Comparison of ENCODE assay signal across 15 cellular contexts in genomic region chr3:45414823-45415222, GRCh38. TPM values are rescaled to one million over a fixed set of nuclear protein-coding genes. Genes with fewer than 3 reads are reported as not detected.
DNase-seq lines count a peak whose midpoint lies in the region; ATAC-seq, FAIRE-seq and TF ChIP-seq lines count a peak whose summit lies in the region.
"Had no signal": no experiment of that assay in that cellular context is flagged by ENCODE, and none has a peak within 500 bp of the region (broad histone marks: within the 10 kb centered on the region; RNA-seq: fewer than 3 reads in every experiment).

No MANE protein-coding gene starts in this region.

- ATAC-seq in HG02571 (IDR thresholded peaks at IDR 0.05; ENCODE audit: unreplicated experiment) = no peak
- ATAC-seq: gastroesophageal sphincter had no signal

- dilution Hi-C loops in keratinocyte (cut with MboI; ENCODE audit: extremely low pct_ligation_motif_present, low sequenced_read_pairs) = no loop called here

- H3K4me3 ChIP-seq in keratinocyte (ENCODE audit: control insufficient read depth in 2 of 3, extremely low read depth in 1 of 3, insufficient read depth in 2 of 3, low read depth in 1 of 3, low read length in 3 of 3) (no peak overlapping the region), foreskin fibroblast (ENCODE audit: low read depth in 1 of 2, low read length in 2 of 2) (no peak overlapping the region)
- H3K4me3 ChIP-seq: gastroesophageal sphincter, skin epidermis, transverse colon had no signal

- H3K36me3 ChIP-seq in KOPT-K1 (ENCODE audit: insufficient read depth, low read length) (peaks cover 59% of the 10 kb centered on the region), keratinocyte (ENCODE audit: control insufficient read depth in 2 of 2, extremely low read depth in 1 of 2, insufficient read depth in 2 of 2, low read length in 2 of 2) (peaks cover 4 to 15% of the 10 kb centered on the region in 2 experiments)
- H3K36me3 ChIP-seq: transverse colon had no signal

- H3K4me1 ChIP-seq in keratinocyte (ENCODE audit: control insufficient read depth, extremely low read depth, insufficient read depth, low read length) = peaks cover 6% of the 10 kb centered on the region

- H4K20me1 ChIP-seq in keratinocyte (ENCODE audit: control insufficient read depth, extremely low read depth, insufficient read depth, low read length) = no peaks in the 10 kb centered on the region

- peak; percentile 48 for DNase-seq in NK-92 treated with Interleukin-12 subunit alpha and Interleukin-12 subunit beta, amount 100 ng/mL, for 24 hours (lab: John Stamatoyannopoulos, UW)
- no peak for DNase-seq in NK-92 (lab: John Stamatoyannopoulos, UW; ENCODE audit: unreplicated experiment)
- no peak for DNase-seq in GM19239 (ENCODE audit: insufficient read length, low spot score)
- no peak for DNase-seq in keratinocyte (ENCODE audit: low read depth, low spot score)
- no peak for DNase-seq in foreskin fibroblast
- DNase-seq in occipital lobe (lab: John Stamatoyannopoulos, UW) = no peak
- DNase-seq: NCI-H187, transverse colon had no signal

- H3K9me3 ChIP-seq in KOPT-K1 (ENCODE audit: insufficient read depth, low read length, poor library complexity, severe bottlenecking) (no peaks in the 10 kb centered on the region), keratinocyte (ENCODE audit: control insufficient read depth, low read depth, low read length) (no peaks in the 10 kb centered on the region)
- H3K9me3 ChIP-seq: gastroesophageal sphincter had no signal

- FAIRE-seq in GM19239 (lab: Jason Lieb, UNC) (peak; percentile 85), keratinocyte (lab: Jason Lieb, UNC) (peak; percentile 60)
- FAIRE-seq: A204.1, astrocyte, D721Med had no signal

- no peak for TF ChIP-seq CTCF in keratinocyte (optimal IDR thresholded peaks at IDR 0.05 in 1 of 3, IDR thresholded peaks at IDR 0.05 in 1 of 3, conservative IDR thresholded peaks at IDR 0.05 in 1 of 3; ENCODE audit: extremely low read depth in 1 of 3, insufficient read depth in 2 of 3, low read length in 3 of 3)
- TF ChIP-seq CTCF in foreskin fibroblast (IDR thresholded peaks at IDR 0.05; ENCODE audit: low read depth, low read length) = no peak

- no peak overlapping the region for H2AFZ ChIP-seq in keratinocyte (ENCODE audit: control insufficient read depth, low read length)

- H3K9me1 ChIP-seq in keratinocyte (ENCODE audit: control insufficient read depth, extremely low read depth, insufficient read depth, low read length) = no peaks in the 10 kb centered on the region

- H3K27ac ChIP-seq in KOPT-K1 (ENCODE audit: low read depth, low read length, poor library complexity, severe bottlenecking) = peak overlapping the region; percentile 10
- H3K27ac ChIP-seq in keratinocyte (ENCODE audit: control insufficient read depth, insufficient read depth, low read length) = no peak overlapping the region
- H3K27ac ChIP-seq: gastroesophageal sphincter, skin epidermis, transverse colon had no signal

- H3K4me2 ChIP-seq in keratinocyte (ENCODE audit: control insufficient read depth, extremely low read depth, insufficient read depth, low read depth, low read length) = no peak overlapping the region

- H3K27me3 ChIP-seq in keratinocyte (ENCODE audit: control insufficient read depth, extremely low read depth, insufficient read depth, low read length) = no peaks in the 10 kb centered on the region
- H3K27me3 ChIP-seq: gastroesophageal sphincter, transverse colon had no signal

- H3K79me2 ChIP-seq in keratinocyte (ENCODE audit: control insufficient read depth, insufficient read depth, low read length) = no peaks in the 10 kb centered on the region

- H3K9ac ChIP-seq in keratinocyte (ENCODE audit: control insufficient read depth, extremely low read depth, insufficient read depth, low read length) = no peak overlapping the region

RNA-seq across cellular contexts. Expression of gene LARS2, which starts 26.4 kb away (rescaled TPM):
- 21.3 to 23.3 TPM (median 22.4 TPM) in 3 replicates for polyA plus RNA-seq in keratinocyte
- polyA plus RNA-seq in keratinocyte (2011; ENCODE audit: low read depth) = 4.4 TPM
- 9.5 and 12.1 TPM in 2 replicates for polyA plus RNA-seq in keratinocyte (2011; cell fraction: cytosol; rRNA removed)
- polyA plus RNA-seq in keratinocyte (2011; cell fraction: nucleus; rRNA removed) = 40.6 and 41.4 TPM in 2 replicates
- 5.8 and 20.2 TPM in 2 replicates for polyA plus RNA-seq in keratinocyte (2012; ENCODE audit: low replicate concordance)
- polyA minus RNA-seq in keratinocyte = 24.0 to 49.9 TPM (median 44.6 TPM) in 3 replicates
- 13.6 TPM for polyA minus RNA-seq in keratinocyte (2011; cell fraction: cytosol; rRNA and poly(A)+ RNA removed)
- polyA minus RNA-seq in keratinocyte (2011; cell fraction: nucleus; rRNA and poly(A)+ RNA removed) = 43.9 and 72.4 TPM in 2 replicates
- total RNA-seq in occipital lobe = 17.3 TPM
